23 cellular contexts compared by ENCODE assay signal in genomic region chr2:42979870-42980763, GRCh38.
DNase-seq lines count a peak whose midpoint lies in the region; FAIRE-seq and TF ChIP-seq lines count a peak whose summit lies in the region.
"Had no signal": no experiment of that assay in that cellular context is flagged by ENCODE, and none has a peak within 500 bp of the region (broad histone marks: within the 10 kb centered on the region; RNA-seq: fewer than 3 reads in every experiment).

No MANE protein-coding gene starts in this region.

- WGBS in H1 (ENCODE audit: extremely low coverage in 1 of 2, insufficient coverage in 1 of 2, insufficient read length in 1 of 2, insufficient replicate concordance in 2 of 2, low coverage in 1 of 2, low lambda C conversion rate in 2 of 2, missing lambda C conversion rate in 1 of 2), 2 experiments: 87% methylated on average over 16 of the region's 16 CpGs; no CpG with 5 or more reads in 1 of the 2 experiments

- H3K4me2 ChIP-seq in BLaER1: 0 out of 2 replicates have a peak overlapping the region, but pooled peaks have one; percentile 19
- no peak overlapping the region for H3K4me2 ChIP-seq in H1 (ENCODE audit: insufficient read depth in 1 of 2, low read depth in 2 of 2, low read length in 2 of 2)
- no peak overlapping the region for H3K4me2 ChIP-seq in osteoblast (ENCODE audit: insufficient read depth, low read length)

- TF ChIP-seq CTCF in HEK293 (tag by site-specific recombination; IDR thresholded peaks at IDR 0.05): no peak
- TF ChIP-seq CTCF in H1 (IDR thresholded peaks at IDR 0.05; ENCODE audit: control extremely low read depth in 1 of 3, insufficient read depth in 1 of 3, low read depth in 1 of 3, low read length in 3 of 3): no peak
- TF ChIP-seq CTCF in osteoblast (IDR thresholded peaks at IDR 0.05; ENCODE audit: extremely low read depth, low read depth, low read length): no peak
- no peak for TF ChIP-seq CTCF in foreskin fibroblast (IDR thresholded peaks at IDR 0.05; ENCODE audit: low read depth, low read length)
- no peak for TF ChIP-seq CTCF in endothelial cell (IDR thresholded peaks at IDR 0.05; ENCODE audit: unreplicated experiment)

- H4K8ac ChIP-seq in H1 (ENCODE audit: extremely low read depth, insufficient read depth, low read length): no peak overlapping the region; the same call in 1 of the 2 replicates

- no peaks in the 10 kb centered on the region for H3K27me3 ChIP-seq in BLaER1
- H3K27me3 ChIP-seq in H1 (replicated peaks in 1 of 4; ENCODE audit: control insufficient read depth in 3 of 4, extremely low read depth in 1 of 4, insufficient read depth in 3 of 4, low read length in 3 of 4): no peaks in the 10 kb centered on the region
- no peaks in the 10 kb centered on the region for H3K27me3 ChIP-seq in osteoblast (ENCODE audit: insufficient read depth, low read length)
- H3K27me3 ChIP-seq: dorsolateral prefrontal cortex, SJSA1 had no signal

- H3K4me1 ChIP-seq in BLaER1 (peaks cover 41% of the 10 kb centered on the region), HEK293 (ENCODE audit: control insufficient read depth, insufficient read depth, low read length) (no peaks in the 10 kb centered on the region), H1 (replicated peaks in 1 of 4; ENCODE audit: control insufficient read depth in 3 of 4, insufficient read depth in 4 of 4, low read length in 3 of 4) (peaks cover 0 to 3% (median 1%) of the 10 kb centered on the region in 4 experiments; a peak in 4 of 7 replicates), osteoblast (ENCODE audit: insufficient read depth, low read length) (peaks cover 5% of the 10 kb centered on the region)

- no peak overlapping the region for H3K14ac ChIP-seq in H1 (ENCODE audit: insufficient read length)

- no peak overlapping the region for H3K27ac Mint-ChIP-seq in endothelial cell (ENCODE audit: unreplicated experiment)
- H3K27ac Mint-ChIP-seq: activated CD8-positive, alpha-beta memory T cell treated with anti-CD3 and anti-CD28 coated beads, Interleukin-2, amount 10 ng/mL, durations not matched to agents 7 days and 5 days; activated T-cell treated with anti-CD3 and anti-CD28 coated beads, Interleukin-2, amount 50 U/mL, for 72 hours; memory B cell had no signal

- H4K5ac ChIP-seq in H1 (ENCODE audit: insufficient read length, low read depth, low read length): no peak overlapping the region

- CTCF ChIA-PET in HEK293 (lab: Yijun Ruan, JAX) (interaction anchor here (0.8 to 9.8 kb wide), 2 partner anchors 44 to 248 kb away, joined by 3 to 106 read pairs; partner anchors contain the start of gene ZFP36L2), H1 (lab: Charles Lee; ENCODE audit: partially characterized antibody) (interaction anchor here (1.3 to 3.6 kb wide), 3 partner anchors 121 to 249 kb away, joined by 4 to 12 read pairs (median 11); no protein-coding TSS in a partner anchor)

- 0 out of 2 replicates have a peak overlapping the region, but pooled peaks have one; percentile 17 for H2BK12ac ChIP-seq in H1 (ENCODE audit: low read depth, low read length)

- peaks cover 5% of the 10 kb centered on the region for H3K27me3 Mint-ChIP-seq in endothelial cell (ENCODE audit: unreplicated experiment)

- no peak for DNase-seq in H1 (ENCODE audit: low read depth in 1 of 2, low spot score in 2 of 2)
- peak; percentile 59 for DNase-seq in osteoblast (ENCODE audit: insufficient read length, low spot score, missing footprints)
- DNase-seq in foreskin fibroblast: no peak
- DNase-seq in NCI-H187 treated with DMSO at 0.1 percent for 48 hours (lab: John Stamatoyannopoulos, UW): no peak
- DNase-seq in NCI-H1694 treated with DMSO at 0.1 percent for 48 hours (lab: John Stamatoyannopoulos, UW): no peak
- DNase-seq in endothelial cell (ENCODE audit: low spot score): no peak
- DNase-seq: activated CD4-positive, alpha-beta T cell treated with anti-CD3 and anti-CD28 coated beads, Interleukin-2, amount 50 U/mL, for 1 hour; activated CD8-positive, alpha-beta memory T cell treated with anti-CD3 and anti-CD28 coated beads, Interleukin-2, amount 10 ng/mL, durations not matched to agents 7 days and 5 days; activated naive CD4-positive, alpha-beta T cell treated with anti-CD3 and anti-CD28 coated beads, Interleukin-2, amount 50 U/mL, for 16 hours; activated T-cell treated with anti-CD3 and anti-CD28 coated beads, Interleukin-2, amount 50 U/mL, for 72 hours; DMS 273 treated with DMSO at 0.1 percent for 48 hours; NCI-H2171 treated with DMSO at 0.1 percent for 48 hours; NCI-H526; nucleus accumbens; right cardiac atrium; stimulated activated CD4-positive, alpha-beta T cell treated with anti-CD3 and anti-CD28 coated beads, Interleukin-15, amount 100 ng/mL, for 24 hours; stimulated activated naive CD8-positive, alpha-beta T cell treated with anti-CD3 and anti-CD28 coated beads, Interleukin-15, Interleukin-2, amounts not matched to agents 100 U/mL and 50 U/mL, for 24 hours had no signal

- H3K36me3 ChIP-seq in BLaER1 (no peaks in the 10 kb centered on the region), HEK293 (ENCODE audit: control insufficient read depth in 2 of 2, insufficient read depth in 1 of 2, low read length in 2 of 2) (no peaks in the 10 kb centered on the region), H1 (ENCODE audit: control insufficient read depth in 2 of 4, insufficient read depth in 4 of 4, low read length in 3 of 4) (no peaks in the 10 kb centered on the region), osteoblast (ENCODE audit: insufficient read depth, low read length) (no peaks in the 10 kb centered on the region)
- H3K36me3 ChIP-seq: SJSA1 had no signal

- H3K9me3 Mint-ChIP-seq in endothelial cell (ENCODE audit: unreplicated experiment): no peaks in the 10 kb centered on the region
- H3K9me3 Mint-ChIP-seq: activated T-cell treated with anti-CD3 and anti-CD28 coated beads, Interleukin-2, amount 50 U/mL, for 72 hours; central memory CD8-positive, alpha-beta T cell; memory B cell had no signal

- no peaks in the 10 kb centered on the region for H3K79me1 ChIP-seq in H1 (ENCODE audit: low read depth, low read length)

- H3K18ac ChIP-seq in H1 (ENCODE audit: extremely low read depth, low read length): no peak overlapping the region

- H4K91ac ChIP-seq in H1 (replicated peaks; ENCODE audit: insufficient read length, low read length): no peak overlapping the region

- H3K9me3 ChIP-seq in BLaER1: no peaks in the 10 kb centered on the region
- H3K9me3 ChIP-seq in HEK293 (ENCODE audit: control insufficient read depth, insufficient read depth, low read depth, low read length): no peaks in the 10 kb centered on the region
- H3K9me3 ChIP-seq in H1 (ENCODE audit: insufficient read depth in 2 of 2, low read depth in 1 of 2, low read length in 1 of 2): no peaks in the 10 kb centered on the region
- no peaks in the 10 kb centered on the region for H3K9me3 ChIP-seq in osteoblast (ENCODE audit: low read depth, low read length)
- H3K9me3 ChIP-seq: SJSA1 had no signal

- H2AFZ ChIP-seq in H1 (ENCODE audit: low read length): no peak overlapping the region
- no peak overlapping the region for H2AFZ ChIP-seq in osteoblast (ENCODE audit: low read length)

- TF ChIP-seq EP300 in H1 (IDR thresholded peaks at IDR 0.05; ENCODE audit: borderline replicate concordance in 1 of 2, low read depth in 2 of 2, low read length in 2 of 2): no peak

- no peak overlapping the region for H3K4ac ChIP-seq in H1 (replicated peaks; ENCODE audit: insufficient read length, low read depth, low read length)

- H3K23me2 ChIP-seq in H1 (ENCODE audit: low read depth, low read length): no peaks in the 10 kb centered on the region

- no peak overlapping the region for H2BK120ac ChIP-seq in H1 (replicated peaks; ENCODE audit: low read depth, low read length)

- FAIRE-seq in H1 (lab: Jason Lieb, UNC): no peak

- H2BK20ac ChIP-seq in H1 (ENCODE audit: low read length): no peak overlapping the region

- no peaks in the 10 kb centered on the region for H4K20me1 ChIP-seq in BLaER1
- H4K20me1 ChIP-seq in H1 (replicated peaks in 1 of 2; ENCODE audit: control insufficient read depth in 1 of 2, insufficient read depth in 2 of 2, low read length in 2 of 2): no peaks in the 10 kb centered on the region
- no peaks in the 10 kb centered on the region for H4K20me1 ChIP-seq in osteoblast (ENCODE audit: insufficient read depth, low read length)

- H3K9ac ChIP-seq in BLaER1: no peak overlapping the region
- H3K9ac ChIP-seq in H1 (replicated peaks in 1 of 4; ENCODE audit: extremely low read depth in 1 of 4, low read depth in 3 of 4, low read length in 3 of 4): no peak overlapping the region

- TF ChIP-seq RAD21 in H1 (IDR thresholded peaks at IDR 0.05 in 1 of 2, conservative IDR thresholded peaks at IDR 0.05 in 1 of 2; ENCODE audit: low read depth in 2 of 2, low read length in 2 of 2): no peak

- no peak for TF ChIP-seq POLR2A in H1 (IDR thresholded peaks at IDR 0.05; ENCODE audit: control extremely low read depth in 1 of 2, low read depth in 2 of 2, low read length in 2 of 2)

- no peak overlapping the region for H3K4me3 Mint-ChIP-seq in endothelial cell (ENCODE audit: unreplicated experiment)
- H3K4me3 Mint-ChIP-seq: activated CD8-positive, alpha-beta memory T cell treated with anti-CD3 and anti-CD28 coated beads, Interleukin-2, amount 10 ng/mL, durations not matched to agents 7 days and 5 days; activated T-cell treated with anti-CD3 and anti-CD28 coated beads, Interleukin-2, amount 50 U/mL, for 72 hours; central memory CD8-positive, alpha-beta T cell; memory B cell had no signal

- H3K4me1 Mint-ChIP-seq in endothelial cell (ENCODE audit: unreplicated experiment): peaks cover 38% of the 10 kb centered on the region
- H3K4me1 Mint-ChIP-seq: activated CD8-positive, alpha-beta memory T cell treated with anti-CD3 and anti-CD28 coated beads, Interleukin-2, amount 10 ng/mL, durations not matched to agents 7 days and 5 days had no signal

- H3K56ac ChIP-seq in H1 (replicated peaks; ENCODE audit: insufficient read length, low read depth, low read length): no peak overlapping the region

- H2AK5ac ChIP-seq in H1 (ENCODE audit: low read depth, low read length): no peak overlapping the region

- H2BK15ac ChIP-seq in H1 (ENCODE audit: low read length): no peak overlapping the region

- POLR2A ChIA-PET in HEK293 (lab: Yijun Ruan, JAX) (no interaction called here), H1 (lab: Charles Lee; ENCODE audit: partially characterized antibody) (no interaction called here)

- H3K36me3 Mint-ChIP-seq in endothelial cell (ENCODE audit: low read depth, unreplicated experiment): no peaks in the 10 kb centered on the region
- H3K36me3 Mint-ChIP-seq: activated CD8-positive, alpha-beta memory T cell treated with anti-CD3 and anti-CD28 coated beads, Interleukin-2, amount 10 ng/mL, durations not matched to agents 7 days and 5 days; memory B cell had no signal

- H3K27ac ChIP-seq in BLaER1 (no peak overlapping the region), HEK293 (ENCODE audit: extremely low read depth, low read depth, low read length) (no peak overlapping the region), H1 (ENCODE audit: low read depth, low read length) (no peak overlapping the region), osteoblast (ENCODE audit: low read depth, low read length) (no peak overlapping the region)
- H3K27ac ChIP-seq: SJSA1 had no signal

- H3K79me2 ChIP-seq in H1 (ENCODE audit: control insufficient read depth in 1 of 2, insufficient read depth in 2 of 2, low read length in 2 of 2): no peaks in the 10 kb centered on the region
- H3K79me2 ChIP-seq in osteoblast (ENCODE audit: insufficient read depth, low read length): no peaks in the 10 kb centered on the region

- no peak overlapping the region for H3K23ac ChIP-seq in H1 (ENCODE audit: insufficient read length)

- H2BK5ac ChIP-seq in H1 (ENCODE audit: low read depth, low read length): no peak overlapping the region

- H3K4me3 ChIP-seq in BLaER1: no peak overlapping the region
- H3K4me3 ChIP-seq in HEK293 (ENCODE audit: low read depth, low read length): no peak overlapping the region
- H3K4me3 ChIP-seq in H1 (ENCODE audit: extremely low read depth in 1 of 4, insufficient read depth in 2 of 4, low read depth in 3 of 4, low read length in 4 of 4): no peak overlapping the region
- H3K4me3 ChIP-seq in osteoblast (ENCODE audit: insufficient read depth, low read length): no peak overlapping the region
- H3K4me3 ChIP-seq in foreskin fibroblast (ENCODE audit: low read depth in 1 of 2, low read length in 2 of 2): no peak overlapping the region
- H3K4me3 ChIP-seq: dorsolateral prefrontal cortex, SJSA1 had no signal
